In the genomic region with DNA sequence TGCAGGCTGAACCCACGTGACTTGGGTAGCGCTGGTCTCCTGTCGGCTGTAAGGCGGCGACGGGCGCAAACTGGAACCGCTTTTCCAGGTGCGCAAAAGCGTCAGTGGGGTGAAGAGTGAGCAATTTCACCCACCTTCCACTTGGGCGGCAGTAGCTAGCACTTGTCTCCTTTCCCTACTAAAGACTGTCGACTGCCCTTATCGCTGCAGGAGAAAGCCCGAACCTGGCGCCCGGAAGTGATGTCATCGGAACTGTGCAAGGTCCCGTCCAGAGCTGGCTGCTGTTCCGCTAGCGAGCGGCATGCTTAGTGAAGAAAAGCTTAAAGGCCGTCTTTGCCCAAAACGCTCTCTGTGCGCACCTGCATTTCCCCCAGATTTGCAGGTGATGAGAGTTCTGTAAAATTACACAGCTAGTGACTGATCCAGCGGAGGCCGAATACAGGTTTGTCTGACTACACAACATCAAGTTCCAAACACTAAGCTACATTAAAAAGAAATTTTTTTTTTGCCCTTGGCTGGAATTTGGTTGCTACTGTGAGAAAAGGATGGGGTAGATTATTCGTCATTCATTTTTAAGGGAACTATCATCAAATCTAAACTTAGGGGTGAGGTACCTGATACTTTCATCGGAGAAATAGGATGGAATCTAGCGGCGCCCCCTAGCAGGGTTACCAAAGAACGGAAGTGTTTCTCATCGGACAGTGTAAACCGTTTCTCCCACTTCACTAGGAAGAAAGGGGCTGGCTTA, we compare ENCODE assay signal across 8 cellular contexts. TPM values are rescaled to one million over a fixed set of nuclear protein-coding genes. Genes with fewer than 3 reads are reported as not detected.
DNase-seq lines count a peak whose midpoint lies in the region; TF ChIP-seq lines count a peak whose summit lies in the region.

A gene with protein sequence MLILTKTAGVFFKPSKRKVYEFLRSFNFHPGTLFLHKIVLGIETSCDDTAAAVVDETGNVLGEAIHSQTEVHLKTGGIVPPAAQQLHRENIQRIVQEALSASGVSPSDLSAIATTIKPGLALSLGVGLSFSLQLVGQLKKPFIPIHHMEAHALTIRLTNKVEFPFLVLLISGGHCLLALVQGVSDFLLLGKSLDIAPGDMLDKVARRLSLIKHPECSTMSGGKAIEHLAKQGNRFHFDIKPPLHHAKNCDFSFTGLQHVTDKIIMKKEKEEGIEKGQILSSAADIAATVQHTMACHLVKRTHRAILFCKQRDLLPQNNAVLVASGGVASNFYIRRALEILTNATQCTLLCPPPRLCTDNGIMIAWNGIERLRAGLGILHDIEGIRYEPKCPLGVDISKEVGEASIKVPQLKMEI (minus strand): TSS at position 242 of the 748 bp plus-strand sequence. CDS start 1,152 bp downstream, outside the sequence.

- in situ Hi-C loops in SK-MEL-5 (cut with HindIII; ENCODE audit: low pct_unique_long_range_greater_than_20kb, low sequenced_read_pairs), result no loop called here

- DNase-seq in GM06990 (ENCODE audit: extremely low read depth, insufficient read length) (peak; percentile 90), HFF-Myc (ENCODE audit: extremely low read depth, low read depth) (peak; percentile 84), MV-4-11 (lab: John Stamatoyannopoulos, UW) (peak; percentile 89), SK-MEL-5 (ENCODE audit: low read depth, low spot score) (peak; percentile 90), globus pallidus (ENCODE audit: low spot score) (peak; percentile 94), nucleus accumbens (lab: John Stamatoyannopoulos, UW) (peak; percentile 65 to 97 (median 88))
- peak; percentile 94 for DNase-seq in activated naive CD4-positive, alpha-beta T cell treated with anti-CD3 and anti-CD28 coated beads, Interleukin-2, amount 50 U/mL, for 16 hours

- H3K4me3 ChIP-seq in GM06990 (replicated peaks; ENCODE audit: low read depth, low read length) (peak within 1 kb of the TSS; percentile 66), HFF-Myc (replicated peaks; ENCODE audit: low read depth, low read length) (peak within 1 kb of the TSS; percentile 87)

- no peaks in the 10 kb centered on the region for H3K36me3 ChIP-seq in GM06990 (ENCODE audit: control insufficient read depth, insufficient read depth, low read length)

- H3K27me3 ChIP-seq in GM06990 (replicated peaks; ENCODE audit: control insufficient read depth, insufficient read depth, low read length), result no peaks in the 10 kb centered on the region

- H3K27ac ChIP-seq in temporal lobe (ENCODE audit: low read depth, low read length), result peak within 1 kb of the TSS; percentile 90

- TF ChIP-seq CTCF in GM06990 (IDR thresholded peaks at IDR 0.05; ENCODE audit: insufficient read depth, low read length, poor library complexity, severe bottlenecking) (peak; percentile 75), HFF-Myc (IDR thresholded peaks at IDR 0.05; ENCODE audit: low read depth, low read length, missing control alignments) (peak; percentile 66)

RNA-seq across cellular contexts. Expression of the gene that starts here (rescaled TPM):
- total RNA-seq in SK-MEL-5 (2014; rRNA removed; shearing (Covaris generic)), result 27.4 and 32.3 TPM in 2 replicates
- 15.5 and 16.2 TPM in 2 replicates for polyA plus RNA-seq in SK-MEL-5 (2015; cell fraction: cytosol; rRNA removed)
- 35.1 and 49.4 TPM in 2 replicates for polyA plus RNA-seq in SK-MEL-5 (2015; cell fraction: nucleus; rRNA removed)
- 13.3 TPM for total RNA-seq in temporal lobe

Comparison
In these comparisons a context has a peak if more than half of its experiments do, and no peak if none do; other contexts are left out.
1. Peak in every context shown above with its lines: DNase-seq, H3K4me3 ChIP-seq and H3K27ac ChIP-seq.